17 cellular contexts compared by ENCODE assay signal in the genomic region with DNA sequence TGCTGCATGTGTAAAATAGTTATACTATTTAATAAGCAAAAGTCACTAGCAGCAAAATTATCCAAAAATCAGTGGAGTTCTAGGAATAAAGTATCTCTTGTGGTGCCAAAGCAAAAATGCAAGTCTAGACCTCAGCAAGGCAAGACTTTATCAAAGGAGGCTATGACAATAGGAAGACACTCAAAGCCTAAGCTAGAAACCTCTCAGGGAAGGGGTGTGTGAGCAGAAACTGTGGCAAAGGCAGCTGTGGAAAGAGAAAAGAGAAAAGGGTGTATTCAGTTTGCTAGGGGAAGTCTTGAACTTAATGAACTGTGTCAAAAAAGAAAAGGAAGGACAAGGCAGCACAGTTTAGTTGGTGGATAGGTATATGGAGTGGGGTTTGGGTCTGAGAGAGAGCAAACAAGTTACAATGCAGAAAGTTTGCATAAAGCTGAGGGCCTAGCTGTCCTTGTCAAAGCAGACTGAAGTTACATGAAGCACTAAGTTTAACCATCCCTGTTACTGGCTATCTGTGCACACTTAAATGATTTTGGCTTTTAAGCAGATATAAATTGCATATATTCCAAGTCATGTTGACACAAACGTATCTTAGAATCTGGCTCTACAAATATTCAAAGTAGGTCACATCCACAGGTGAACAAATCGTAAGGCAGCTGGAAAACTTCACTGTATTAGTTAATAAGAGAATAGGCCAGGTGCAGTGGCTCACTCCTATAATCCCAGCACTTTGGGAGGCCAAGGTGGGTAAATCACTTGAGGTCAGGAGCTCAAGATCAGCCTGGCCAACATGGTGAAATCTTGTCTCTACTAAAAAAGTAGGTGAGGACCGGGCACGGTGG. TPM values are rescaled to one million over a fixed set of nuclear protein-coding genes. Genes with fewer than 3 reads are reported as not detected.
DNase-seq lines count a peak whose midpoint lies in the region; ATAC-seq and TF ChIP-seq lines count a peak whose summit lies in the region.
"Had no signal": no experiment of that assay in that cellular context is flagged by ENCODE, and none has a peak within 500 bp of the region (broad histone marks: within the 10 kb centered on the region; RNA-seq: fewer than 3 reads in every experiment).

No MANE protein-coding gene starts in this region.

- H3K9me3 ChIP-seq in DND-41 (ENCODE audit: insufficient read depth, low read length, severe bottlenecking) (no peaks in the 10 kb centered on the region), osteoblast (ENCODE audit: low read depth, low read length) (no peaks in the 10 kb centered on the region)
- H3K9me3 ChIP-seq: upper lobe of right lung had no signal

- H4K20me1 ChIP-seq in DND-41 (ENCODE audit: insufficient read depth, low read length) (no peaks in the 10 kb centered on the region), osteoblast (ENCODE audit: insufficient read depth, low read length) (no peaks in the 10 kb centered on the region)

- ATAC-seq in DND-41 (ENCODE audit: insufficient read depth, low read depth) (peak; percentile 74), GM21529 (IDR thresholded peaks at IDR 0.05; ENCODE audit: unreplicated experiment) (peak; percentile 67)
- ATAC-seq: activated naive CD8-positive, alpha-beta T cell treated with anti-CD3 and anti-CD28 coated beads, Interleukin-2, amount 50 U/mL, for 24 hours; upper lobe of right lung had no signal

- H3K9ac ChIP-seq in DND-41 (ENCODE audit: low read depth, low read length): no peak overlapping the region

- no peak overlapping the region for H3K4me3 ChIP-seq in DND-41 (ENCODE audit: low read depth in 1 of 2, low read length in 2 of 2)
- no peak overlapping the region for H3K4me3 ChIP-seq in osteoblast (ENCODE audit: insufficient read depth, low read length)
- H3K4me3 ChIP-seq: upper lobe of right lung had no signal

- no peak for TF ChIP-seq CTCF in DND-41 (IDR thresholded peaks at IDR 0.05; ENCODE audit: borderline replicate concordance, extremely low read depth, low read length, poor library complexity, severe bottlenecking)
- no peak for TF ChIP-seq CTCF in VCaP (conservative IDR thresholded peaks at IDR 0.05)
- TF ChIP-seq CTCF in osteoblast (IDR thresholded peaks at IDR 0.05; ENCODE audit: extremely low read depth, low read depth, low read length): no peak

- H3K4me2 ChIP-seq in DND-41 (ENCODE audit: insufficient read depth, low read length) (no peak overlapping the region), osteoblast (ENCODE audit: insufficient read depth, low read length) (no peak overlapping the region)

- DNase-seq in DND-41: no peak
- peak; percentile 21 for DNase-seq in osteoblast (ENCODE audit: insufficient read length, low spot score, missing footprints)
- no peak for DNase-seq in mesenteric fat pad (ENCODE audit: low spot score)
- DNase-seq in activated gamma-delta T cell treated with Interleukin-2 at 50 U/mL for 16 hours: no peak
- DNase-seq in ureter (ENCODE audit: low spot score): no peak
- DNase-seq: activated naive CD8-positive, alpha-beta T cell treated with anti-CD3 and anti-CD28 coated beads, Interleukin-2, amount 50 U/mL, for 24 hours; activated T-cell treated with anti-CD3 and anti-CD28 coated beads for 4 hours; CD4-positive, CD25-positive, alpha-beta regulatory T cell; GDM1; HFFc6; islet precursor cell; MM.1S; NCI-H2081 treated with DMSO at 0.1 percent for 48 hours; stimulated activated CD4-positive, alpha-beta T cell treated with anti-CD3 and anti-CD28 coated beads, Interleukin-1b, Interleukin-23, amount 100 ng/mL, for 48 hours; upper lobe of right lung had no signal

- H3K79me2 ChIP-seq in DND-41 (ENCODE audit: insufficient read depth, low read length): no peaks in the 10 kb centered on the region
- no peaks in the 10 kb centered on the region for H3K79me2 ChIP-seq in osteoblast (ENCODE audit: insufficient read depth, low read length)

- H3K27ac ChIP-seq in DND-41 (ENCODE audit: low read length): no peak overlapping the region
- H3K27ac ChIP-seq in VCaP: peak overlapping the region; percentile 55
- H3K27ac ChIP-seq in osteoblast (ENCODE audit: low read depth, low read length): no peak overlapping the region
- H3K27ac ChIP-seq: upper lobe of right lung had no signal

- H3K36me3 ChIP-seq in DND-41 (ENCODE audit: insufficient read depth, low read length) (no peaks in the 10 kb centered on the region), osteoblast (ENCODE audit: insufficient read depth, low read length) (no peaks in the 10 kb centered on the region)
- H3K36me3 ChIP-seq: upper lobe of right lung had no signal

- no peaks in the 10 kb centered on the region for H3K27me3 ChIP-seq in DND-41 (ENCODE audit: insufficient read depth, low read length, poor library complexity)
- H3K27me3 ChIP-seq in osteoblast (ENCODE audit: insufficient read depth, low read length): no peaks in the 10 kb centered on the region
- H3K27me3 ChIP-seq: upper lobe of right lung had no signal

- H3K4me1 ChIP-seq in DND-41 (ENCODE audit: insufficient read depth, low read length): peaks cover 4% of the 10 kb centered on the region; the same call in 1 of the 2 replicates
- no peaks in the 10 kb centered on the region for H3K4me1 ChIP-seq in osteoblast (ENCODE audit: insufficient read depth, low read length)
- H3K4me1 ChIP-seq: upper lobe of right lung had no signal

- H2AFZ ChIP-seq in DND-41 (ENCODE audit: low read depth, low read length): no peak overlapping the region
- H2AFZ ChIP-seq in osteoblast (ENCODE audit: low read length): no peak overlapping the region

RNA-seq across cellular contexts. Expression of a gene that starts 31.0 kb away (rescaled TPM):
- total RNA-seq in osteoblast (5.4 and 5.6 TPM in 2 replicates), mesenteric fat pad (8.2 TPM), ureter (16.6 TPM)
